32 cellular contexts compared by ENCODE assay signal in genomic region chr21:24112020-24112419, GRCh38.
"Had no signal": no experiment of that assay in that cellular context is flagged by ENCODE, and none has a peak within 500 bp of the region (broad histone marks: within the 10 kb centered on the region; RNA-seq: fewer than 3 reads in every experiment).

No MANE protein-coding gene starts in this region.

- H3K27ac ChIP-seq: adrenal gland, body of pancreas, breast epithelium, KMS-11, PC-9, RWPE1, SK-N-MC, WERI-Rb-1 had no signal

- H3K4me3 ChIP-seq: adrenal gland, body of pancreas, breast epithelium, PC-9, SK-N-MC had no signal

- H3K36me3 ChIP-seq: adrenal gland, breast epithelium, WERI-Rb-1 had no signal

- H3K4me2 ChIP-seq: KMS-11, PC-9 had no signal

- H3K27me3 ChIP-seq: adrenal gland, body of pancreas, breast epithelium had no signal

- H3K4me1 ChIP-seq: adrenal gland, body of pancreas, breast epithelium had no signal

- H3K9ac ChIP-seq: KMS-11 had no signal

- H3K9me3 ChIP-seq: body of pancreas, breast epithelium had no signal

- H2AFZ ChIP-seq: PC-9 had no signal

- DNase-seq: activated CD4-positive, alpha-beta T cell treated with anti-CD3 and anti-CD28 coated beads for 1 hour; activated CD4-positive, alpha-beta T cell treated with anti-CD3 and anti-CD28 coated beads for 48 hours; activated CD4-positive, CD25-positive, alpha-beta regulatory T cell; activated CD8-positive, alpha-beta T cell treated with anti-CD3 and anti-CD28 coated beads for 36 hours; activated gamma-delta T cell; activated naive CD4-positive, alpha-beta T cell treated with Interleukin-2 at 50 U/mL for 16 hours; activated naive CD8-positive, alpha-beta T cell treated with anti-CD3 and anti-CD28 coated beads, Interleukin-2, amount 10 ng/mL, durations not matched to agents 7 days and 5 days; activated T-cell treated with anti-CD3 and anti-CD28 coated beads, Interleukin-2, amount 50 U/mL, for 1 hour; activated T-cell treated with anti-CD3 and anti-CD28 coated beads, Interleukin-2, amount 50 U/mL, for 72 hours; adrenal gland; anterior cingulate cortex; body of pancreas; MM.1S; MV-4-11; NCI-H1092; NCI-H1436 treated with DMSO at 0.1 percent for 48 hours; NCI-H1694 treated with DMSO at 0.1 percent for 48 hours; NCI-H2029; NCI-H345; NCI-H526; NCI-H748 treated with DMSO at 0.1 percent for 48 hours; NK-92 treated with Interleukin-12 subunit alpha and Interleukin-12 subunit beta, amount 100 ng/mL, for 24 hours; PC-9; SIG-M5; T1000; WERI-Rb-1 had no signal

- ATAC-seq: activated CD8-positive, alpha-beta T cell treated with anti-CD3 and anti-CD28 coated beads for 36 hours; activated T-cell treated with anti-CD3 and anti-CD28 coated beads, Interleukin-2, amount 50 U/mL, for 72 hours; activated T-helper 17 cell treated with anti-CD3 and anti-CD28 coated beads, Interleukin-2, amount 50 U/mL, for 72 hours; body of pancreas; Right ventricle myocardium inferior had no signal
